ENCODE assay signal across 18 cellular contexts in genomic region chr2:8538531-8538930, GRCh38.
DNase-seq lines count a peak whose midpoint lies in the region; ATAC-seq, FAIRE-seq and TF ChIP-seq lines count a peak whose summit lies in the region.
"Had no signal": no experiment of that assay in that cellular context is flagged by ENCODE, and none has a peak within 500 bp of the region (broad histone marks: within the 10 kb centered on the region; RNA-seq: fewer than 3 reads in every experiment).

No MANE protein-coding gene starts in this region.

- H3K4me2 ChIP-seq in hepatocyte, result no peak overlapping the region
- H3K4me2 ChIP-seq: smooth muscle cell had no signal

- H3K4me3 ChIP-seq in hepatocyte, result no peak overlapping the region
- H3K4me3 ChIP-seq: cardiac muscle cell, dorsolateral prefrontal cortex, smooth muscle cell, thoracic aorta had no signal

- 93% methylated on average over 9 of the region's 9 CpGs for WGBS in hepatocyte (ENCODE audit: low lambda C conversion rate, missing lambda C conversion rate)

- DNase-seq in CD14-positive monocyte (ENCODE audit: low spot score) (no peak), GM12892 (ENCODE audit: insufficient read length) (no peak), hepatocyte (ENCODE audit: low spot score) (no peak), sciatic nerve (ENCODE audit: low spot score) (peak; percentile 51), NCI-H128 (lab: John Stamatoyannopoulos, UW; ENCODE audit: unreplicated experiment) (no peak)
- DNase-seq in stimulated activated CD4-positive, alpha-beta T cell treated with anti-CD3 and anti-CD28 coated beads, Interleukin-4, amount 100 ng/mL, for 4 hours, result no peak
- DNase-seq: foreskin melanocyte, midbrain, NCI-H187 treated with DMSO at 0.1 percent for 48 hours, NCI-H345, Right ventricle myocardium superior had no signal

- peaks cover 69% of the 10 kb centered on the region for H3K4me1 ChIP-seq in hepatocyte (ENCODE audit: insufficient read depth)

- no peaks in the 10 kb centered on the region for H3K9me2 ChIP-seq in hepatocyte (replicated peaks; ENCODE audit: insufficient read depth)

- H4K20me1 ChIP-seq in hepatocyte (ENCODE audit: insufficient read depth, poor library complexity, severe bottlenecking), result no peaks in the 10 kb centered on the region

- H3K79me2 ChIP-seq in hepatocyte, result no peaks in the 10 kb centered on the region

- ATAC-seq in sciatic nerve (no peak), HG03378 (IDR thresholded peaks at IDR 0.05; ENCODE audit: unreplicated experiment) (no peak)

- H3K36me3 ChIP-seq in hepatocyte (replicated peaks; ENCODE audit: insufficient read depth, low read depth), result no peaks in the 10 kb centered on the region
- H3K36me3 ChIP-seq: cardiac muscle cell, thoracic aorta had no signal

- no peaks in the 10 kb centered on the region for H3K9me3 ChIP-seq in hepatocyte (ENCODE audit: low read depth)
- H3K9me3 ChIP-seq: thoracic aorta had no signal

- H3K27me3 Mint-ChIP-seq in CD14-positive monocyte (ENCODE audit: low read depth in 3 of 3), result peaks cover 0 to 2% (median 1%) of the 10 kb centered on the region in 3 donors

- TF ChIP-seq CTCF in CD14-positive monocyte (IDR thresholded peaks at IDR 0.05), result no peak
- TF ChIP-seq CTCF in hepatocyte (IDR thresholded peaks at IDR 0.05; ENCODE audit: poor library complexity), result no peak

- no peak for TF ChIP-seq POLR2A in GM12892 (IDR thresholded peaks at IDR 0.05; ENCODE audit: low read depth, low read length)

- H3K27ac ChIP-seq in hepatocyte, result peak overlapping the region; percentile 84
- H3K27ac ChIP-seq: cardiac muscle cell, thoracic aorta had no signal

- H2AFZ ChIP-seq in hepatocyte, result no peak overlapping the region

- H3K4me1 Mint-ChIP-seq in CD14-positive monocyte, result peaks cover 92% of the 10 kb centered on the region

- no peaks in the 10 kb centered on the region for H3K27me3 ChIP-seq in hepatocyte
- H3K27me3 ChIP-seq: cardiac muscle cell, dorsolateral prefrontal cortex had no signal

- peak; percentile 30 for FAIRE-seq in GM12892 (lab: Jason Lieb, UNC)
- FAIRE-seq: GM18507 had no signal

- H3K4me3 Mint-ChIP-seq in CD14-positive monocyte, result peak overlapping the region in 1 of 2 donors; percentile 39
- H3K4me3 Mint-ChIP-seq: neural crest cell had no signal

- intact Hi-C loops in CD14-positive monocyte (cut with micrococcal nuclease) (loop anchor here in 1 of 2 donors (5.0 kb wide), 1 partner anchor 41 kb away; no protein-coding TSS in a partner anchor), sciatic nerve (cut with DNase I) (no loop called here)

- peak overlapping the region; percentile 8 to 89 (median 83) for H3K27ac Mint-ChIP-seq in CD14-positive monocyte

- H3K9me3 Mint-ChIP-seq in CD14-positive monocyte, result no peaks in the 10 kb centered on the region
- H3K9me3 Mint-ChIP-seq: neural crest cell had no signal

- H3K36me3 Mint-ChIP-seq in CD14-positive monocyte, result peaks cover 5 to 7% of the 10 kb centered on the region in 2 donors
